11 cellular contexts compared by ENCODE assay signal in the genomic region with DNA sequence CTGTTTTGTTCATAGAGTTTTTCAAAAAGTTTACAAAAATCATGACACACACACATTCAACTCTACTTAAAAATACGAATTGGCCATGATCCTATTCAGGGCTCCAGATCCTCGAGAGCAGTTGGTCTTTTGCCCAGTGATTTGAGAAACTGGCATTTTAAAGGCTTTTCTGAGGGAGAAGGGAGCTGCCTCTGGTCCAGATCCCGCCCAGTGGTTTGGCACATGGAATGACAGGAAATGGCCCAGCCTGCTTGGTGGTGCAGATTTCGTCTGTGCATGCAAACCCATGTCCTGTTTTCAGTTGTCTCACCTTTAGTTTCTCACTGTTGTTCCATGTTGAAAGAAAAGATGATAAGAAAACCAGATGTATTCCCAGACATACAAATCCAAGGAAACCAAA. TPM values are rescaled to one million over a fixed set of nuclear protein-coding genes. Genes with fewer than 3 reads are reported as not detected.
DNase-seq lines count a peak whose midpoint lies in the region; ATAC-seq and TF ChIP-seq lines count a peak whose summit lies in the region.
"Had no signal": no experiment of that assay in that cellular context is flagged by ENCODE, and none has a peak within 500 bp of the region (broad histone marks: within the 10 kb centered on the region; RNA-seq: fewer than 3 reads in every experiment).

No MANE protein-coding gene starts in this region.

- no peak overlapping the region for H3K4me3 Mint-ChIP-seq in endothelial cell (ENCODE audit: unreplicated experiment)
- H3K4me3 Mint-ChIP-seq: B cell had no signal

- no peak for TF ChIP-seq EP300 in gastroesophageal sphincter (IDR thresholded peaks at IDR 0.05)

- H3K9me3 ChIP-seq in thymus (ENCODE audit: control insufficient read depth) (no peaks in the 10 kb centered on the region), gastroesophageal sphincter (no peaks in the 10 kb centered on the region)
- H3K9me3 ChIP-seq: tibial nerve had no signal

- H3K4me1 Mint-ChIP-seq in endothelial cell (ENCODE audit: unreplicated experiment) = peaks cover 55% of the 10 kb centered on the region

- no peaks in the 10 kb centered on the region for H3K9me3 Mint-ChIP-seq in endothelial cell (ENCODE audit: unreplicated experiment)

- peaks cover 6% of the 10 kb centered on the region for H3K27me3 Mint-ChIP-seq in endothelial cell (ENCODE audit: unreplicated experiment)

- H3K27ac ChIP-seq in thymus (ENCODE audit: low read depth) (peak overlapping the region; percentile 90), gastroesophageal sphincter (no peak overlapping the region)

- ATAC-seq in gastroesophageal sphincter = no peak
- no peak for ATAC-seq in HG03342 (IDR thresholded peaks at IDR 0.05; ENCODE audit: unreplicated experiment)
- ATAC-seq in left lobe of liver = no peak

- no peaks in the 10 kb centered on the region for H3K27me3 ChIP-seq in thymus (ENCODE audit: control insufficient read depth, insufficient read depth)
- peaks cover 18% of the 10 kb centered on the region for H3K27me3 ChIP-seq in gastroesophageal sphincter

- peak; percentile 33 for DNase-seq in activated gamma-delta T cell treated with Interleukin-2 at 50 U/mL for 16 hours
- DNase-seq in activated gamma-delta T cell (lab: John Stamatoyannopoulos, UW) = no peak
- peak; percentile 10 for DNase-seq in SW480 (ENCODE audit: low spot score)
- peak; percentile 37 for DNase-seq in endothelial cell (ENCODE audit: low spot score)
- DNase-seq in left lobe of liver (ENCODE audit: low spot score) = no peak
- DNase-seq: NCI-H2171 had no signal

- 50% methylated on average over 4 of the region's 4 CpGs for WGBS in thymus
- 41 to 49% methylated on average over 3 of the region's 4 CpGs for WGBS in gastroesophageal sphincter (ENCODE audit: low coverage in 1 of 2), 2 donors

- TF ChIP-seq CTCF in endothelial cell (IDR thresholded peaks at IDR 0.05; ENCODE audit: unreplicated experiment) (no peak), gastroesophageal sphincter (IDR thresholded peaks at IDR 0.05) (no peak)

- H3K36me3 Mint-ChIP-seq in endothelial cell (ENCODE audit: low read depth, unreplicated experiment) = peaks cover 3% of the 10 kb centered on the region

- no peaks in the 10 kb centered on the region for H3K36me3 ChIP-seq in thymus (ENCODE audit: control insufficient read depth, insufficient read depth)
- H3K36me3 ChIP-seq in gastroesophageal sphincter = no peaks in the 10 kb centered on the region
- H3K36me3 ChIP-seq: tibial nerve had no signal

- peak overlapping the region; percentile 64 for H3K4me3 ChIP-seq in thymus (ENCODE audit: low read length)
- H3K4me3 ChIP-seq in gastroesophageal sphincter = no peak overlapping the region
- H3K4me3 ChIP-seq: tibial nerve had no signal

- H3K4me1 ChIP-seq in thymus (ENCODE audit: control insufficient read depth, insufficient read depth, low read length) (peaks cover 28% of the 10 kb centered on the region), gastroesophageal sphincter (peaks cover 0 to 21% (median 0%) of the 10 kb centered on the region in 3 donors)

- H3K27ac Mint-ChIP-seq in endothelial cell (ENCODE audit: unreplicated experiment) = peak overlapping the region; percentile 89
- H3K27ac Mint-ChIP-seq: B cell had no signal

- no peak for TF ChIP-seq POLR2A in gastroesophageal sphincter (IDR thresholded peaks at IDR 0.05)

RNA-seq across cellular contexts. Expression of a gene that starts 3.6 kb away (rescaled TPM):
- total RNA-seq in endothelial cell (ENCODE audit: unreplicated experiment) (34.5 TPM), gastroesophageal sphincter (1 to 10 TPM in 3 of 4 donors, under 1 TPM in 1; 0.16 to 5.0 (median 4.4) TPM), left lobe of liver (2.7 TPM)
- 30.7 TPM for polyA plus RNA-seq in thymus

Comparison
In these comparisons a context has a peak if more than half of its experiments do, and no peak if none do; other contexts are left out.
1. DNase-seq: peak in activated gamma-delta T cell treated with Interleukin-2 at 50 U/mL for 16 hours (single experiment), SW480 (single experiment) and endothelial cell (single experiment); none in activated gamma-delta T cell (single experiment) and left lobe of liver (single experiment).